ENCODE assay signal across 1 cellular context in genomic region chr17:21321744-21322191, GRCh38.
TF ChIP-seq lines count a peak whose summit lies in the region.

No MANE protein-coding gene starts in this region.

TF ChIP-seq in HepG2, 621 proteins besides CTCF, POLR2A, EP300 and RAD21:
- peak; percentile 94 for TF ChIP-seq ZNF768 (CRISPR knock-in tag; IDR thresholded peaks at IDR 0.05)
TF ChIP-seq in HepG2: peak in this region for 1; not testable (repeated sequence) for 620.
